Comparison of ENCODE assay signal across 9 cellular contexts in the genomic region with DNA sequence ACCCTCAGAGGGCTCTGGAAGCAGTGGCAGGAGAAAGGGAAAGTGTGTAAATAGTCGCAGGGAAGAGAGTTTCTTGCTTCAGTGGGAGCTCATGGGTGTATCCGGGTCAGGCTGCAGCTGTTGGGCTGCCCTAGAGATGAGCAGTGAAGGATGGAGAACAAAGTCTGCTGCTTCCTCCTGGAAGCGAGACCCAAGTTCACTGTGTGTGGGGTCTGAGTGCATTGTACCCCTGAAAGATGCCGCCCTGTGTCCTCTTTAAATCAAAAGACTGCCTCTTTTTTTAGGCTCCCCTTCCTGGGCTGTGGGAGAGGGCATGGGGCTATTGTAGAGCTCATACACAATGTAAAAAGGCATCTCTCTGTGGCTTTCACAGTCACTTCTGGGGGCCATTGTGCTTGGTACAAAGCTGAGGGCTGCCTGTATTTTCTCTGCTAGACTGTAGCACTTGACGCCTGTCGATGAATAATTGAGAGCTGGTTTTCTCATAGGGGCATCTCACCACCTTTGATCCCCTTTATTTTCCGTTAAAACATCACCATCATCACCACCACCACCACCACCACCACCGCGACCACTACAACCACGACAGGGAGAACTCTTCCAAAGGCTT. TPM values are rescaled to one million over a fixed set of nuclear protein-coding genes. Genes with fewer than 3 reads are reported as not detected.
DNase-seq lines count a peak whose midpoint lies in the region; ATAC-seq, FAIRE-seq and TF ChIP-seq lines count a peak whose summit lies in the region.
"Had no signal": no experiment of that assay in that cellular context is flagged by ENCODE, and none has a peak within 500 bp of the region (broad histone marks: within the 10 kb centered on the region; RNA-seq: fewer than 3 reads in every experiment).

No MANE protein-coding gene starts in this region.

- no peaks in the 10 kb centered on the region for H3K27me3 Mint-ChIP-seq in dendritic cell treated with granulocyte-macrophage colony-stimulating factor and Interleukin-4, amounts not matched to agents 40 ng/mL and 50 ng/mL, for 4 days

- TF ChIP-seq CTCF in A549 (IDR thresholded peaks at IDR 0.05) (no peak), brain microvascular endothelial cell (IDR thresholded peaks at IDR 0.05; ENCODE audit: low read depth, low read length, missing control alignments) (no peak)

- DNase-seq in A549 (ENCODE audit: low read depth in 1 of 2, low spot score in 1 of 2): no peak
- no peak for DNase-seq in DMS114 treated with DMSO at 0.1 percent for 48 hours (lab: John Stamatoyannopoulos, UW; ENCODE audit: unreplicated experiment)
- no peak for DNase-seq in ACHN
- no peak for DNase-seq in brain microvascular endothelial cell
- DNase-seq in effector CD4-positive, alpha-beta T cell: no peak
- DNase-seq: NCI-H1105 had no signal

- intact Hi-C loops in dendritic cell treated with granulocyte-macrophage colony-stimulating factor and Interleukin-4, amounts not matched to agents 40 ng/mL and 50 ng/mL, for 4 days (cut with micrococcal nuclease): no loop called here

- peak; percentile 8 to 46; a peak in 2 of 6 replicates for ATAC-seq in A549
- peak; percentile 69 for ATAC-seq in GM19023 (IDR thresholded peaks at IDR 0.05; ENCODE audit: unreplicated experiment)
- ATAC-seq in HG03139 (IDR thresholded peaks at IDR 0.05; ENCODE audit: unreplicated experiment): peak; percentile 61

- no peaks in the 10 kb centered on the region for H3K27me3 ChIP-seq in brain microvascular endothelial cell (replicated peaks)

- no peak overlapping the region for H3K27ac ChIP-seq in A549
- H3K27ac ChIP-seq in brain microvascular endothelial cell: no peak overlapping the region

- H3K9me3 ChIP-seq in A549: no peaks in the 10 kb centered on the region

- H3K4me1 Mint-ChIP-seq in dendritic cell treated with granulocyte-macrophage colony-stimulating factor and Interleukin-4, amounts not matched to agents 40 ng/mL and 50 ng/mL, for 4 days (ENCODE audit: low read depth): peaks cover 83% of the 10 kb centered on the region

- no peaks in the 10 kb centered on the region for H3K9me3 Mint-ChIP-seq in dendritic cell treated with granulocyte-macrophage colony-stimulating factor and Interleukin-4, amounts not matched to agents 40 ng/mL and 50 ng/mL, for 4 days

- POLR2A ChIA-PET in A549 (lab: Yijun Ruan, JAX): no interaction called here

- TF ChIP-seq POLR2A in A549 (IDR thresholded peaks at IDR 0.05; ENCODE audit: low read length): no peak

- 88% methylated on average over 10 of the region's 10 CpGs for WGBS in A549 (ENCODE audit: missing lambda C conversion rate)

- peak overlapping the region; percentile 65 for H3K27ac Mint-ChIP-seq in dendritic cell treated with granulocyte-macrophage colony-stimulating factor and Interleukin-4, amounts not matched to agents 40 ng/mL and 50 ng/mL, for 4 days

- H3K36me3 ChIP-seq in brain microvascular endothelial cell (replicated peaks): peaks cover 3% of the 10 kb centered on the region

- CTCF ChIA-PET in A549 (lab: Yijun Ruan, JAX): interaction anchor here (0.8 to 1.9 kb wide), 5 partner anchors 16 to 344 kb away, joined by 3 to 13 read pairs (median 3); partner anchors contain the start of gene CHST11

- H3K4me2 ChIP-seq in A549: no peak overlapping the region

- H3K36me3 Mint-ChIP-seq in dendritic cell treated with granulocyte-macrophage colony-stimulating factor and Interleukin-4, amounts not matched to agents 40 ng/mL and 50 ng/mL, for 4 days (ENCODE audit: low read depth): peaks cover 39% of the 10 kb centered on the region

- in situ Hi-C loops in ACHN (cut with HindIII; ENCODE audit: low pct_ligation_motif_present, low pct_unique_long_range_greater_than_20kb, low sequenced_read_pairs) (no loop called here), brain microvascular endothelial cell (cut with HindIII; ENCODE audit: low pct_ligation_motif_present, low sequenced_read_pairs) (no loop called here)

- no peak overlapping the region for H3K4me3 Mint-ChIP-seq in dendritic cell treated with granulocyte-macrophage colony-stimulating factor and Interleukin-4, amounts not matched to agents 40 ng/mL and 50 ng/mL, for 4 days

- H3K4me3 ChIP-seq in A549: no peak overlapping the region
- H3K4me3 ChIP-seq in brain microvascular endothelial cell (ENCODE audit: low read depth, low read length): no peak overlapping the region

- H3K4me1 ChIP-seq in A549: no peaks in the 10 kb centered on the region

- no peak for TF ChIP-seq EP300 in A549 (IDR thresholded peaks at IDR 0.05)

- TF ChIP-seq RAD21 in A549 (conservative IDR thresholded peaks at IDR 0.05 in 1 of 2, IDR thresholded peaks at IDR 0.05 in 1 of 2): no peak

- no peak for FAIRE-seq in A549 (lab: Jason Lieb, UNC)

TF ChIP-seq in A549, 52 proteins besides CTCF, POLR2A, EP300 and RAD21:
- TF ChIP-seq BCL3 (IDR thresholded peaks at IDR 0.05) (no peak), FOSL2 (IDR thresholded peaks at IDR 0.05) (no peak), FOSL2 (CRISPR knock-in tag; IDR thresholded peaks at IDR 0.05) (no peak), BHLHE40 (IDR thresholded peaks at IDR 0.05; ENCODE audit: low read depth, low read length) (no peak), KDM1A (IDR thresholded peaks at IDR 0.05; ENCODE audit: low read depth) (no peak), HOXB13 (CRISPR knock-in tag; IDR thresholded peaks at IDR 0.05; ENCODE audit: low read depth) (no peak), MYC (IDR thresholded peaks at IDR 0.05; ENCODE audit: borderline replicate concordance, low read length) (no peak), EHMT2 (IDR thresholded peaks at IDR 0.05; ENCODE audit: low read depth) (no peak)

RNA-seq across cellular contexts. Expression of gene CHST11, which starts 16.7 kb away (rescaled TPM):
- 21.8 and 24.0 TPM in 2 replicates for polyA plus RNA-seq in A549 (2011; rRNA removed)
- polyA plus RNA-seq in A549 (2012; cell fraction: cytosol; rRNA removed): 56.7 and 58.5 TPM in 2 replicates
- 68.8 and 95.1 TPM in 2 replicates for polyA plus RNA-seq in A549 (2012; cell fraction: nucleus; rRNA removed)
- polyA plus RNA-seq in A549 (2017; fragmentation: RNase III; extraction: RNeasy Plus Mini Kit Qiagen cat#74134 plus additional on column Dnase treatment): 19.2 to 21.2 TPM (median 20.2 TPM) in 3 replicates
- polyA minus RNA-seq in A549 (2011; rRNA and poly(A)+ RNA removed): 25.4 and 30.0 TPM in 2 replicates
